In genomic region chr10:96532523-96532922, GRCh38 we compare ENCODE assay signal across 1 cellular context.
TF ChIP-seq lines count a peak whose summit lies in the region.

No MANE protein-coding gene starts in this region.

TF ChIP-seq in HEK293, 187 proteins besides CTCF, POLR2A, EP300 and RAD21 (continued from another document):
- peak; percentile 81 for TF ChIP-seq PRDM6 (tag by site-specific recombination; IDR thresholded peaks at IDR 0.05)
TF ChIP-seq in HEK293: peak in this region for 9.
